ENCODE assay signal across 21 cellular contexts in genomic region chr5:103385722-103386121, GRCh38.
"Had no signal": no experiment of that assay in that cellular context is flagged by ENCODE, and none has a peak within 500 bp of the region (broad histone marks: within the 10 kb centered on the region; RNA-seq: fewer than 3 reads in every experiment).

No MANE protein-coding gene starts in this region.

- H3K9me3 ChIP-seq: esophagus muscularis mucosa, neutrophil, thoracic aorta had no signal

- H3K36me3 ChIP-seq: ascending aorta, breast epithelium, esophagus muscularis mucosa, heart right ventricle, neutrophil, spleen, thoracic aorta had no signal

- H3K4me1 Mint-ChIP-seq: activated CD4-positive, alpha-beta T cell treated with anti-CD3 and anti-CD28 coated beads, Interleukin-2, amount 10 ng/mL, durations not matched to agents 7 days and 5 days; activated naive CD4-positive, alpha-beta T cell treated with anti-CD3 and anti-CD28 coated beads, Interleukin-2, amount 50 U/mL, for 24 hours; naive thymus-derived CD8-positive, alpha-beta T cell; stimulated activated memory B cell treated with anti-CD40 and anti-IgM and Interleukin-4, amounts not matched to agents 10 μg/mL and 1 μg/mL and 100 μg/mL, for 72 hours had no signal

- H2AFZ ChIP-seq: parathyroid adenoma had no signal

- H3K79me2 ChIP-seq: parathyroid adenoma had no signal

- H3K27me3 ChIP-seq: ascending aorta, breast epithelium, esophagus muscularis mucosa, heart right ventricle, neutrophil, spleen had no signal

- H3K27me3 Mint-ChIP-seq: activated CD4-positive, alpha-beta T cell treated with anti-CD3 and anti-CD28 coated beads, Interleukin-2, amount 10 ng/mL, durations not matched to agents 7 days and 5 days had no signal

- ATAC-seq: activated CD4-positive, CD25-positive, alpha-beta regulatory T cell treated with anti-CD3 and anti-CD28 coated beads, Interleukin-2, amount 50 U/mL, for 24 hours; activated T-cell treated with anti-CD3 and anti-CD28 coated beads, Interleukin-2, amount 50 U/mL, for 72 hours; heart right ventricle; naive thymus-derived CD8-positive, alpha-beta T cell; stimulated activated memory B cell treated with anti-CD40 and anti-IgM and Interleukin-4, amounts not matched to agents 10 μg/mL and 1 μg/mL and 100 μg/mL, for 72 hours had no signal

- H3K4me3 ChIP-seq: ascending aorta, breast epithelium, esophagus muscularis mucosa, heart right ventricle, spleen, thoracic aorta had no signal

- H3K4me1 ChIP-seq: ascending aorta, breast epithelium, esophagus muscularis mucosa, heart right ventricle, spleen had no signal

- H3K4me3 Mint-ChIP-seq: activated CD4-positive, alpha-beta T cell treated with anti-CD3 and anti-CD28 coated beads, Interleukin-2, amount 10 ng/mL, durations not matched to agents 7 days and 5 days; activated naive CD4-positive, alpha-beta T cell treated with anti-CD3 and anti-CD28 coated beads, Interleukin-2, amount 50 U/mL, for 24 hours; activated T-cell treated with anti-CD3 and anti-CD28 coated beads, Interleukin-2, amount 50 U/mL, for 72 hours; naive thymus-derived CD8-positive, alpha-beta T cell; stimulated activated memory B cell treated with anti-CD40 and anti-IgM and Interleukin-4, amounts not matched to agents 10 μg/mL and 1 μg/mL and 100 μg/mL, for 72 hours had no signal

- H3K27ac ChIP-seq: ascending aorta, breast epithelium, esophagus muscularis mucosa, heart right ventricle, neutrophil, parathyroid adenoma, spleen, thoracic aorta had no signal

- DNase-seq: activated CD4-positive, alpha-beta T cell treated with anti-CD3 and anti-CD28 coated beads, Interleukin-2, amount 10 ng/mL, durations not matched to agents 7 days and 5 days; activated CD8-positive, alpha-beta memory T cell treated with anti-CD3 and anti-CD28 coated beads, Interleukin-2, amount 50 U/mL, for 48 hours; activated gamma-delta T cell; activated T-cell treated with anti-CD3 and anti-CD28 coated beads, Interleukin-2, amount 50 U/mL, for 72 hours; cerebellar nuclear complex; effector CD4-positive, alpha-beta T cell; heart right ventricle; naive thymus-derived CD8-positive, alpha-beta T cell; spleen; stimulated activated CD4-positive, alpha-beta T cell treated with anti-CD3 and anti-CD28 coated beads, Interleukin-4, amount 100 ng/mL, for 4 hours; T-helper 1 cell; T-helper 9 cell had no signal

- H3K27ac Mint-ChIP-seq: activated CD4-positive, alpha-beta T cell treated with anti-CD3 and anti-CD28 coated beads, Interleukin-2, amount 10 ng/mL, durations not matched to agents 7 days and 5 days; activated naive CD4-positive, alpha-beta T cell treated with anti-CD3 and anti-CD28 coated beads, Interleukin-2, amount 50 U/mL, for 24 hours; activated T-cell treated with anti-CD3 and anti-CD28 coated beads, Interleukin-2, amount 50 U/mL, for 72 hours; naive thymus-derived CD8-positive, alpha-beta T cell; stimulated activated memory B cell treated with anti-CD40 and anti-IgM and Interleukin-4, amounts not matched to agents 10 μg/mL and 1 μg/mL and 100 μg/mL, for 72 hours had no signal
